In genomic region chr22:50268655-50269113, GRCh38 we compare ENCODE assay signal across 13 cellular contexts. TPM values are rescaled to one million over a fixed set of nuclear protein-coding genes. Genes with fewer than 3 reads are reported as not detected.
DNase-seq lines count a peak whose midpoint lies in the region; ATAC-seq, FAIRE-seq and TF ChIP-seq lines count a peak whose summit lies in the region.
"Had no signal": no experiment of that assay in that cellular context is flagged by ENCODE, and none has a peak within 500 bp of the region (broad histone marks: within the 10 kb centered on the region; RNA-seq: fewer than 3 reads in every experiment).

No MANE protein-coding gene starts in this region.

- no peak overlapping the region for H3K27ac Mint-ChIP-seq in CD4-positive, alpha-beta T cell

- TF ChIP-seq RAD21 in A549 (conservative IDR thresholded peaks at IDR 0.05 in 1 of 2, IDR thresholded peaks at IDR 0.05 in 1 of 2) = no peak

- TF ChIP-seq CTCF in A549 (IDR thresholded peaks at IDR 0.05) = no peak
- TF ChIP-seq CTCF in CD4-positive, alpha-beta T cell (IDR thresholded peaks at IDR 0.05) = no peak
- no peak for TF ChIP-seq CTCF in VCaP (conservative IDR thresholded peaks at IDR 0.05)

- intact Hi-C loops in CD4-positive, alpha-beta T cell (cut with DNase I, micrococcal nuclease) = no loop called here
- intact Hi-C loops in left colon (cut with DNase I, micrococcal nuclease) = no loop called here
- intact Hi-C loops in left cardiac atrium (cut with DNase I) = no loop called here

- H3K4me3 Mint-ChIP-seq in CD4-positive, alpha-beta T cell = peak overlapping the region; percentile 75

- no peak for TF ChIP-seq POLR2A in A549 (IDR thresholded peaks at IDR 0.05; ENCODE audit: low read length)

- H3K4me1 Mint-ChIP-seq in CD4-positive, alpha-beta T cell (ENCODE audit: low read depth) = peaks cover 17% of the 10 kb centered on the region

- DNase-seq in A549 (ENCODE audit: low read depth in 1 of 2, low spot score in 1 of 2) (no peak), left colon (peak in 1 of 2 donors; percentile 50), kidney tubule cell (ENCODE audit: low spot score) (no peak), left cardiac atrium (no peak)
- no peak for DNase-seq in CD4-positive, alpha-beta T cell
- DNase-seq: activated CD8-positive, alpha-beta memory T cell treated with anti-CD3 and anti-CD28 coated beads for 24 hours; gastrocnemius medialis; NCI-H1436; stimulated activated CD4-positive, alpha-beta T cell treated with anti-CD3 and anti-CD28 coated beads, Interleukin-12 subunit alpha, Interleukin-12 subunit beta, amount 100 ng/mL, for 4 hours; stimulated activated naive CD8-positive, alpha-beta T cell treated with anti-CD3 and anti-CD28 coated beads, Interleukin-15, Interleukin-2, amounts not matched to agents 100 U/mL and 50 U/mL, for 24 hours had no signal

- H3K9me3 Mint-ChIP-seq in CD4-positive, alpha-beta T cell = no peaks in the 10 kb centered on the region

- H3K9me3 ChIP-seq in A549 = no peaks in the 10 kb centered on the region
- H3K9me3 ChIP-seq in CD4-positive, alpha-beta T cell (ENCODE audit: control insufficient read depth, low read length) = no peaks in the 10 kb centered on the region
- H3K9me3 ChIP-seq: gastrocnemius medialis had no signal

- ATAC-seq in A549 (peak in 1 of 2 experiments; percentile 8; a peak in 3 of 6 replicates), left colon (peak; percentile 24), left cardiac atrium (no peak), HG02763 (IDR thresholded peaks at IDR 0.05; ENCODE audit: unreplicated experiment) (no peak), GM21381 (IDR thresholded peaks at IDR 0.05; ENCODE audit: unreplicated experiment) (no peak)
- no peak for ATAC-seq in CD4-positive, alpha-beta T cell (ENCODE audit: poor library complexity)
- ATAC-seq: gastrocnemius medialis; stimulated activated naive CD8-positive, alpha-beta T cell treated with anti-CD3 and anti-CD28 coated beads, Interleukin-15, Interleukin-2, amounts not matched to agents 100 U/mL and 50 U/mL, for 24 hours had no signal

- no peaks in the 10 kb centered on the region for H3K36me3 Mint-ChIP-seq in CD4-positive, alpha-beta T cell (ENCODE audit: low read depth)

- POLR2A ChIA-PET in A549 (lab: Yijun Ruan, JAX) = no interaction called here
- POLR2A ChIA-PET in CD4-positive, alpha-beta T cell (lab: Charles Lee) = interaction anchor here (1.6 kb wide), 1 partner anchor 18 kb away, joined by 5 read pairs; the partner anchor contains the start of gene HDAC10

- no peak for FAIRE-seq in A549 (lab: Jason Lieb, UNC)

- CTCF ChIA-PET in A549 (lab: Yijun Ruan, JAX) = interaction anchor here (0.9 to 4.8 kb wide), 2 partner anchors 17 to 58 kb away, joined by 4 to 27 read pairs; partner anchors contain the start of genes DENND6B and HDAC10
- CTCF ChIA-PET in CD4-positive, alpha-beta T cell (lab: Charles Lee) = no interaction called here

- H3K27ac ChIP-seq in A549 (peak overlapping the region; percentile 64 to 78; a peak in 2 of 6 replicates), VCaP (peak overlapping the region; percentile 85)
- H3K27ac ChIP-seq in CD4-positive, alpha-beta T cell (ENCODE audit: low read depth, low read length) = no peak overlapping the region

- H3K4me2 ChIP-seq in A549 = peak overlapping the region; percentile 99

- no peak overlapping the region for H3K4me3 ChIP-seq in A549

- peaks cover under 1% of the 10 kb centered on the region for H3K27me3 ChIP-seq in CD4-positive, alpha-beta T cell (ENCODE audit: control insufficient read depth, insufficient read depth, low read length)

- peaks cover 6% of the 10 kb centered on the region for H3K27me3 Mint-ChIP-seq in CD4-positive, alpha-beta T cell

- H3K4me1 ChIP-seq in A549 = peaks cover 41% of the 10 kb centered on the region

- no peak for TF ChIP-seq EP300 in A549 (IDR thresholded peaks at IDR 0.05)

- 69% methylated on average over 6 of the region's 9 CpGs for WGBS in A549 (ENCODE audit: missing lambda C conversion rate)

TF ChIP-seq in A549, 52 proteins besides CTCF, POLR2A, EP300 and RAD21:
- TF ChIP-seq ELK1 (IDR thresholded peaks at IDR 0.05; ENCODE audit: low read depth, low read length) (no peak), RFX5 (IDR thresholded peaks at IDR 0.05) (no peak), E2F6 (IDR thresholded peaks at IDR 0.05; ENCODE audit: borderline replicate concordance, low read depth) (no peak), HES2 (IDR thresholded peaks at IDR 0.05) (no peak), USF2 (IDR thresholded peaks at IDR 0.05) (peak; percentile 65; the same call in 1 of the 2 replicates), MAFK (IDR thresholded peaks at IDR 0.05; ENCODE audit: partially characterized antibody) (no peak), EHF (CRISPR knock-in tag; IDR thresholded peaks at IDR 0.05) (no peak), SREBF2 (IDR thresholded peaks at IDR 0.05) (no peak), NR3C1 (IDR thresholded peaks at IDR 0.05) (no peak)

RNA-seq across cellular contexts. Expression of gene MAPK11, which starts 1.5 kb away (rescaled TPM):
- polyA plus RNA-seq in A549 (2011; rRNA removed) = 1.6 and 3.0 TPM in 2 replicates
- polyA plus RNA-seq in A549 (2012; cell fraction: cytosol; rRNA removed) = 4.9 and 6.3 TPM in 2 replicates
- polyA plus RNA-seq in A549 (2012; cell fraction: nucleus; rRNA removed) = 23.4 and 25.4 TPM in 2 replicates
- polyA plus RNA-seq in A549 (2017; fragmentation: RNase III; extraction: RNeasy Plus Mini Kit Qiagen cat#74134 plus additional on column Dnase treatment) = 5.5 to 7.4 TPM (median 5.7 TPM) in 3 replicates
- polyA minus RNA-seq in A549 (2011; rRNA and poly(A)+ RNA removed) = 2.8 and 4.9 TPM in 2 replicates
- total RNA-seq in CD4-positive, alpha-beta T cell = 1 to 10 TPM; 4.2 to 4.9 TPM
- 1 to 10 TPM; 1.2 to 1.9 TPM for total RNA-seq in left colon
- 10 to 100 TPM; 13.3 to 15.4 TPM for total RNA-seq in left cardiac atrium

RNA-seq across cellular contexts. Expression of gene MAPK12, which starts 7.2 kb away (rescaled TPM):
- polyA plus RNA-seq in A549 (2011; rRNA removed) (12.5 and 13.5 TPM in 2 replicates), A549 (2017; fragmentation: RNase III; extraction: RNeasy Plus Mini Kit Qiagen cat#74134 plus additional on column Dnase treatment) (24.1 to 26.0 TPM (median 25.8 TPM) in 3 replicates)
- polyA plus RNA-seq in A549 (2012; cell fraction: cytosol; rRNA removed) = 29.7 and 32.2 TPM in 2 replicates
- polyA plus RNA-seq in A549 (2012; cell fraction: nucleus; rRNA removed) = 124 and 133 TPM in 2 replicates
- 13.0 and 15.1 TPM in 2 replicates for polyA minus RNA-seq in A549 (2011; rRNA and poly(A)+ RNA removed)
- 1 to 10 TPM; 1.2 to 1.3 TPM for total RNA-seq in CD4-positive, alpha-beta T cell
- total RNA-seq in left colon (1 to 10 TPM; 3.0 to 3.1 TPM), left cardiac atrium (10 to 100 TPM; 13.2 to 14.7 TPM)

RNA-seq across cellular contexts. Expression of gene HDAC10, which starts 17.6 kb away (rescaled TPM):
- polyA plus RNA-seq in A549 (2011; rRNA removed) (2.4 and 2.5 TPM in 2 replicates), A549 (2017; fragmentation: RNase III; extraction: RNeasy Plus Mini Kit Qiagen cat#74134 plus additional on column Dnase treatment) (10.1 to 14.0 TPM (median 12.0 TPM) in 3 replicates)
- 5.3 and 8.2 TPM in 2 replicates for polyA plus RNA-seq in A549 (2012; cell fraction: cytosol; rRNA removed)
- 67.3 and 101 TPM in 2 replicates for polyA plus RNA-seq in A549 (2012; cell fraction: nucleus; rRNA removed)
- polyA minus RNA-seq in A549 (2011; rRNA and poly(A)+ RNA removed) = 1.8 and 3.1 TPM in 2 replicates
- 10 to 100 TPM; 87.3 to 88.7 TPM for total RNA-seq in CD4-positive, alpha-beta T cell
- total RNA-seq in left colon (10 to 100 TPM; 48.3 to 49.2 TPM), left cardiac atrium (10 to 100 TPM; 11.2 to 14.2 TPM)

RNA-seq across cellular contexts. Expression of gene TUBGCP6, which starts 23.9 kb away (rescaled TPM):
- 6.5 and 7.2 TPM in 2 replicates for polyA plus RNA-seq in A549 (2011; rRNA removed)
- polyA plus RNA-seq in A549 (2012; cell fraction: cytosol; rRNA removed) = 10.5 and 15.5 TPM in 2 replicates
- polyA plus RNA-seq in A549 (2012; cell fraction: nucleus; rRNA removed) = 122 and 169 TPM in 2 replicates
- 13.3 to 14.3 TPM (median 14.2 TPM) in 3 replicates for polyA plus RNA-seq in A549 (2017; fragmentation: RNase III; extraction: RNeasy Plus Mini Kit Qiagen cat#74134 plus additional on column Dnase treatment)
- polyA minus RNA-seq in A549 (2011; rRNA and poly(A)+ RNA removed) = 5.7 and 8.2 TPM in 2 replicates
- total RNA-seq in CD4-positive, alpha-beta T cell = 100 to 1,000 TPM; 124 to 126 TPM
- 10 to 100 TPM; 26.3 to 31.6 TPM for total RNA-seq in left colon
- total RNA-seq in left cardiac atrium = 10 to 100 TPM; 20.4 to 22.0 TPM

RNA-seq across cellular contexts. Expression of gene PLXNB2, which starts 38.8 kb away (rescaled TPM):
- polyA plus RNA-seq in A549 (2011; rRNA removed) = 24.6 and 32.4 TPM in 2 replicates
- 42.6 and 58.7 TPM in 2 replicates for polyA plus RNA-seq in A549 (2012; cell fraction: cytosol; rRNA removed)
- polyA plus RNA-seq in A549 (2012; cell fraction: nucleus; rRNA removed) = 186 and 235 TPM in 2 replicates
- 64.4 to 67.2 TPM (median 65.0 TPM) in 3 replicates for polyA plus RNA-seq in A549 (2017; fragmentation: RNase III; extraction: RNeasy Plus Mini Kit Qiagen cat#74134 plus additional on column Dnase treatment)
- 52.7 and 56.9 TPM in 2 replicates for polyA minus RNA-seq in A549 (2011; rRNA and poly(A)+ RNA removed)
- 1 to 10 TPM; 2.8 to 3.9 TPM for total RNA-seq in CD4-positive, alpha-beta T cell
- 100 to 1,000 TPM; 290 TPM for total RNA-seq in left colon
- 10 to 100 TPM; 76.2 to 91.5 TPM for total RNA-seq in left cardiac atrium
